In genomic region chr3:57164606-57165573, GRCh38 we compare ENCODE assay signal across 8 cellular contexts. TPM values are rescaled to one million over a fixed set of nuclear protein-coding genes. Genes with fewer than 3 reads are reported as not detected.
DNase-seq lines count a peak whose midpoint lies in the region; ATAC-seq, FAIRE-seq and TF ChIP-seq lines count a peak whose summit lies in the region.

Gene IL17RD (minus strand): TSS chr3:57165353. CDS start chr3:57165286, 67 bp downstream.

- FAIRE-seq in H54 (lab: Jason Lieb, UNC): no peak
- FAIRE-seq in H1 (lab: Jason Lieb, UNC): no peak

- H2BK12ac ChIP-seq in H1 (ENCODE audit: low read depth, low read length) (peak within 1 kb of the TSS; percentile 86), mesenchymal stem cell (ENCODE audit: low read length in 2 of 2) (peak within 1 kb of the TSS in 1 of 2 experiments; percentile 47)

- H3K79me2 ChIP-seq in H1 (ENCODE audit: control insufficient read depth in 1 of 2, insufficient read depth in 2 of 2, low read length in 2 of 2): peaks cover 0 to 23% of the 10 kb centered on the region in 2 experiments; a peak in 2 of 4 replicates

- TF ChIP-seq EP300 in H1 (IDR thresholded peaks at IDR 0.05; ENCODE audit: borderline replicate concordance in 1 of 2, low read depth in 2 of 2, low read length in 2 of 2): 0 out of 3 replicates have a peak, but pooled peaks of 1 of the 2 experiments have one; percentile 22

- H4K91ac ChIP-seq in H1 (replicated peaks; ENCODE audit: insufficient read length, low read length) (peak within 1 kb of the TSS; percentile 87), mesenchymal stem cell (ENCODE audit: low read length) (no peak within 1 kb of the TSS)

- H3K4ac ChIP-seq in H1 (replicated peaks; ENCODE audit: insufficient read length, low read depth, low read length) (peak within 1 kb of the TSS; percentile 71), mesenchymal stem cell (ENCODE audit: low read depth in 1 of 2, low read length in 2 of 2) (no peak within 1 kb of the TSS)

- peak; percentile 32 for ATAC-seq in CD4-positive, alpha-beta T cell (ENCODE audit: poor library complexity)

- peak within 1 kb of the TSS; percentile 30 for H4K5ac ChIP-seq in H1 (ENCODE audit: insufficient read length, low read depth, low read length)

- no peaks in the 10 kb centered on the region for H3K36me3 Mint-ChIP-seq in CD4-positive, alpha-beta T cell (ENCODE audit: low read depth)
- no peaks in the 10 kb centered on the region for H3K36me3 Mint-ChIP-seq in activated CD4-positive, alpha-beta T cell treated with anti-CD3 and anti-CD28 coated beads, Interleukin-2, amount 10 ng/mL, durations not matched to agents 7 days and 5 days (ENCODE audit: low read depth)

- peak within 1 kb of the TSS; percentile 86 for H3K4me3 Mint-ChIP-seq in CD4-positive, alpha-beta T cell
- peak within 1 kb of the TSS; percentile 68 for H3K4me3 Mint-ChIP-seq in activated CD4-positive, alpha-beta T cell treated with anti-CD3 and anti-CD28 coated beads, Interleukin-2, amount 10 ng/mL, durations not matched to agents 7 days and 5 days

- H3K27me3 ChIP-seq in CD4-positive, alpha-beta T cell (ENCODE audit: control insufficient read depth, insufficient read depth, low read length): peaks cover 69% of the 10 kb centered on the region
- peaks cover 6 to 28% (median 23%) of the 10 kb centered on the region in 4 experiments for H3K27me3 ChIP-seq in H1 (replicated peaks in 1 of 4; ENCODE audit: control insufficient read depth in 3 of 4, extremely low read depth in 1 of 4, insufficient read depth in 3 of 4, low read length in 3 of 4)
- H3K27me3 ChIP-seq in mesenchymal stem cell (ENCODE audit: control insufficient read depth in 1 of 2, insufficient read depth in 1 of 2, low read length in 2 of 2): peaks cover 20 to 47% of the 10 kb centered on the region in 2 experiments

- H3K79me1 ChIP-seq in H1 (ENCODE audit: low read depth, low read length): peaks cover 4% of the 10 kb centered on the region; the same call in 1 of the 2 replicates
- no peaks in the 10 kb centered on the region for H3K79me1 ChIP-seq in mesenchymal stem cell (replicated peaks; ENCODE audit: low read length, poor library complexity, severe bottlenecking)

- peak within 1 kb of the TSS; percentile 62 for H2BK120ac ChIP-seq in H1 (replicated peaks; ENCODE audit: low read depth, low read length)
- H2BK120ac ChIP-seq in mesenchymal stem cell (ENCODE audit: low read depth, low read length): no peak within 1 kb of the TSS

- H3K14ac ChIP-seq in H1 (ENCODE audit: insufficient read length) (no peak within 1 kb of the TSS), mesenchymal stem cell (ENCODE audit: low read length in 2 of 2) (peak within 1 kb of the TSS in 1 of 2 experiments; percentile 79)

- H3K23me2 ChIP-seq in H1 (ENCODE audit: low read depth, low read length): peaks cover 12% of the 10 kb centered on the region

- H2BK20ac ChIP-seq in H1 (ENCODE audit: low read length): no peak within 1 kb of the TSS

- whole genome bisulfite sequencing in H1 (ENCODE audit: extremely low coverage in 1 of 2, insufficient coverage in 1 of 2, insufficient read length in 1 of 2, insufficient replicate concordance in 2 of 2, low coverage in 1 of 2, low lambda C conversion rate in 2 of 2, missing lambda C conversion rate in 1 of 2), 2 experiments: 1% methylated on average over 72 of the region's 100 CpGs; no CpG with 5 or more reads in 1 of the 2 experiments
- WGBS in mesenchymal stem cell: under 1% methylated on average over 68 of the region's 100 CpGs

- POLR2A ChIA-PET in CD4-positive, alpha-beta T cell (lab: Charles Lee): no interaction called here
- POLR2A ChIA-PET in activated CD4-positive, alpha-beta T cell treated with anti-CD3 and anti-CD28 coated beads, Interleukin-2, amount 10 ng/mL, durations not matched to agents 7 days and 5 days (lab: Charles Lee): no interaction called here
- POLR2A ChIA-PET in H1 (lab: Charles Lee; ENCODE audit: partially characterized antibody): interaction anchor here (0.8 to 3.2 kb wide), 9 partner anchors 15 to 49 kb away, joined by 3 to 12 read pairs (median 4); no protein-coding TSS in a partner anchor

- H2AK5ac ChIP-seq in H1 (ENCODE audit: low read depth, low read length) (no peak within 1 kb of the TSS), mesenchymal stem cell (ENCODE audit: low read length, severe bottlenecking) (no peak within 1 kb of the TSS)

- CTCF ChIA-PET in CD4-positive, alpha-beta T cell (lab: Charles Lee): no interaction called here
- CTCF ChIA-PET in activated CD4-positive, alpha-beta T cell treated with anti-CD3 and anti-CD28 coated beads, Interleukin-2, amount 10 ng/mL, durations not matched to agents 7 days and 5 days (lab: Charles Lee): interaction anchor here (1.0 to 2.0 kb wide), 2 partner anchors 8 to 264 kb away, joined by 4 read pairs; no protein-coding TSS in a partner anchor
- CTCF ChIA-PET in H1 (lab: Charles Lee; ENCODE audit: partially characterized antibody): interaction anchor here (0.8 to 6.6 kb wide), 7 partner anchors 13 to 66 kb away, joined by 3 to 64 read pairs (median 4); no protein-coding TSS in a partner anchor

- H3K27ac ChIP-seq in CD4-positive, alpha-beta T cell (ENCODE audit: low read depth, low read length): no peak within 1 kb of the TSS
- H3K27ac ChIP-seq in H1 (ENCODE audit: low read depth, low read length) (0 out of 2 replicates have a peak within 1 kb of the TSS, but pooled peaks have one; percentile 24), mesenchymal stem cell (ENCODE audit: low read length, poor library complexity, severe bottlenecking) (no peak within 1 kb of the TSS)

- peak within 1 kb of the TSS; percentile 92 to 99 for H3K4me2 ChIP-seq in H1 (ENCODE audit: insufficient read depth in 1 of 2, low read depth in 2 of 2, low read length in 2 of 2)
- peak within 1 kb of the TSS; percentile 97 for H3K4me2 ChIP-seq in mesenchymal stem cell (ENCODE audit: low read length, poor library complexity, severe bottlenecking)

- H3K27me3 Mint-ChIP-seq in CD4-positive, alpha-beta T cell: peaks cover 86% of the 10 kb centered on the region
- peaks cover 81% of the 10 kb centered on the region for H3K27me3 Mint-ChIP-seq in activated CD4-positive, alpha-beta T cell treated with anti-CD3 and anti-CD28 coated beads, Interleukin-2, amount 10 ng/mL, durations not matched to agents 7 days and 5 days

- H4K20me1 ChIP-seq in H1 (replicated peaks in 1 of 2; ENCODE audit: control insufficient read depth in 1 of 2, insufficient read depth in 2 of 2, low read length in 2 of 2): peaks cover 0 to 10% of the 10 kb centered on the region in 2 experiments

- no peaks in the 10 kb centered on the region for H3K9me3 Mint-ChIP-seq in CD4-positive, alpha-beta T cell
- no peaks in the 10 kb centered on the region for H3K9me3 Mint-ChIP-seq in activated CD4-positive, alpha-beta T cell treated with anti-CD3 and anti-CD28 coated beads, Interleukin-2, amount 10 ng/mL, durations not matched to agents 7 days and 5 days

- H3K36me3 ChIP-seq in H1 (ENCODE audit: control insufficient read depth in 2 of 4, insufficient read depth in 4 of 4, low read length in 3 of 4): no peaks in the 10 kb centered on the region
- H3K36me3 ChIP-seq in mesenchymal stem cell (ENCODE audit: control insufficient read depth in 1 of 2, insufficient read depth in 2 of 2, low read depth in 1 of 2, low read length in 2 of 2): no peaks in the 10 kb centered on the region

- TF ChIP-seq POLR2A in H54 (IDR thresholded peaks at IDR 0.05; ENCODE audit: low read depth, low read length) (no peak), H1 (IDR thresholded peaks at IDR 0.05; ENCODE audit: control extremely low read depth in 1 of 2, low read depth in 2 of 2, low read length in 2 of 2) (no peak)

- intact Hi-C loops in CD4-positive, alpha-beta T cell (cut with DNase I, micrococcal nuclease): no loop called here

- peak within 1 kb of the TSS; percentile 92; the same call in 1 of the 2 replicates for H2BK15ac ChIP-seq in H1 (ENCODE audit: low read length)
- peak within 1 kb of the TSS; percentile 68 for H2BK15ac ChIP-seq in mesenchymal stem cell (ENCODE audit: low read depth, poor library complexity, severe bottlenecking)

- H3K27ac Mint-ChIP-seq in CD4-positive, alpha-beta T cell: no peak within 1 kb of the TSS
- H3K27ac Mint-ChIP-seq in activated CD4-positive, alpha-beta T cell treated with anti-CD3 and anti-CD28 coated beads, Interleukin-2, amount 10 ng/mL, durations not matched to agents 7 days and 5 days: no peak within 1 kb of the TSS

- H2BK5ac ChIP-seq in H1 (ENCODE audit: low read depth, low read length) (peak within 1 kb of the TSS; percentile 76; the same call in 1 of the 2 replicates), mesenchymal stem cell (ENCODE audit: low read depth, low read length, poor library complexity, severe bottlenecking) (no peak within 1 kb of the TSS)

- H3K4me1 ChIP-seq in H1 (replicated peaks in 1 of 4; ENCODE audit: control insufficient read depth in 3 of 4, insufficient read depth in 4 of 4, low read length in 3 of 4) (peaks cover 10 to 42% (median 25%) of the 10 kb centered on the region in 4 experiments), mesenchymal stem cell (ENCODE audit: control insufficient read depth, insufficient read depth, low read depth, low read length) (peaks cover 11% of the 10 kb centered on the region)

- H3K23ac ChIP-seq in H1 (ENCODE audit: insufficient read length): no peak within 1 kb of the TSS
- no peak within 1 kb of the TSS for H3K23ac ChIP-seq in mesenchymal stem cell (ENCODE audit: low read length in 2 of 2)

- no peak for TF ChIP-seq RAD21 in H1 (IDR thresholded peaks at IDR 0.05 in 1 of 2, conservative IDR thresholded peaks at IDR 0.05 in 1 of 2; ENCODE audit: low read depth in 2 of 2, low read length in 2 of 2)

- H3K4me3 ChIP-seq in H1 (ENCODE audit: extremely low read depth in 1 of 4, insufficient read depth in 2 of 4, low read depth in 3 of 4, low read length in 4 of 4): peak within 1 kb of the TSS; percentile 67 to 83 (median 72)
- H3K4me3 ChIP-seq in mesenchymal stem cell (ENCODE audit: insufficient read depth in 1 of 2, low read depth in 1 of 2, low read length in 2 of 2): peak within 1 kb of the TSS; percentile 77 to 83

- no peaks in the 10 kb centered on the region for H3K9me3 ChIP-seq in CD4-positive, alpha-beta T cell (ENCODE audit: control insufficient read depth, low read length)
- H3K9me3 ChIP-seq in H1 (ENCODE audit: insufficient read depth in 2 of 2, low read depth in 1 of 2, low read length in 1 of 2): no peaks in the 10 kb centered on the region
- H3K9me3 ChIP-seq in mesenchymal stem cell (ENCODE audit: control insufficient read depth, low read length): no peaks in the 10 kb centered on the region

- no peak for TF ChIP-seq CTCF in CD4-positive, alpha-beta T cell (IDR thresholded peaks at IDR 0.05)
- TF ChIP-seq CTCF in H1 (IDR thresholded peaks at IDR 0.05; ENCODE audit: control extremely low read depth in 1 of 3, insufficient read depth in 1 of 3, low read depth in 1 of 3, low read length in 3 of 3): no peak

- H3K18ac ChIP-seq in H1 (ENCODE audit: extremely low read depth, low read length) (peak within 1 kb of the TSS; percentile 95), mesenchymal stem cell (ENCODE audit: low read depth in 1 of 2, low read length in 2 of 2) (peak within 1 kb of the TSS in 1 of 2 experiments; percentile 74)

- H2AFZ ChIP-seq in H1 (ENCODE audit: low read length) (peak within 1 kb of the TSS; percentile 36; the same call in 1 of the 2 replicates), mesenchymal stem cell (ENCODE audit: low read depth, low read length) (peak within 1 kb of the TSS; percentile 90)

- H3K56ac ChIP-seq in H1 (replicated peaks; ENCODE audit: insufficient read length, low read depth, low read length): peak within 1 kb of the TSS; percentile 52

- peak within 1 kb of the TSS; percentile 66 for H4K8ac ChIP-seq in H1 (ENCODE audit: extremely low read depth, insufficient read depth, low read length)
- no peak within 1 kb of the TSS for H4K8ac ChIP-seq in mesenchymal stem cell (ENCODE audit: low read length)

- peak in 6 of 10 experiments; percentile 8 to 22 (median 17) for DNase-seq in CD4-positive, alpha-beta T cell
- DNase-seq in H54 (ENCODE audit: insufficient read length, low spot score): peak; percentile 84
- DNase-seq in NCI-H2196 (lab: John Stamatoyannopoulos, UW; ENCODE audit: unreplicated experiment): peak; percentile 65
- peak; percentile 38 for DNase-seq in activated CD4-positive, alpha-beta T cell treated with anti-CD3 and anti-CD28 coated beads, Interleukin-2, amount 10 ng/mL, durations not matched to agents 7 days and 5 days
- DNase-seq in H1 (ENCODE audit: low read depth in 1 of 2, low spot score in 2 of 2): peak; percentile 65 to 92
- DNase-seq in mesenchymal stem cell: peak; percentile 73
- DNase-seq in stimulated activated CD8-positive, alpha-beta memory T cell treated with anti-CD3 and anti-CD28 coated beads, Interleukin-12 subunit alpha, Interleukin-12 subunit beta, amount 100 ng/mL, for 24 hours (ENCODE audit: extremely low read depth): peak; percentile 49
- DNase-seq in SKM-1 (lab: John Stamatoyannopoulos, UW; ENCODE audit: unreplicated experiment): no peak

- H3K9ac ChIP-seq in H1 (replicated peaks in 1 of 4; ENCODE audit: extremely low read depth in 1 of 4, low read depth in 3 of 4, low read length in 3 of 4) (peak within 1 kb of the TSS; percentile 29 to 92 (median 72); a peak in 5 of 7 replicates), mesenchymal stem cell (ENCODE audit: low read length) (peak within 1 kb of the TSS; percentile 68)

- peaks cover 20% of the 10 kb centered on the region for H3K4me1 Mint-ChIP-seq in CD4-positive, alpha-beta T cell (ENCODE audit: low read depth)
- peaks cover 5% of the 10 kb centered on the region for H3K4me1 Mint-ChIP-seq in activated CD4-positive, alpha-beta T cell treated with anti-CD3 and anti-CD28 coated beads, Interleukin-2, amount 10 ng/mL, durations not matched to agents 7 days and 5 days

RNA-seq across cellular contexts. Expression of gene IL17RD, which starts in this region (rescaled TPM):
- total RNA-seq in CD4-positive, alpha-beta T cell: not detected
- total RNA-seq in activated CD4-positive, alpha-beta T cell treated with anti-CD3 and anti-CD28 coated beads, Interleukin-2, amount 10 ng/mL, durations not matched to agents 7 days and 5 days: not detected
- 41.3 and 48.9 TPM in 2 replicates for total RNA-seq in H1 (2021; fragmentation: NEBNext Ultra II Directional; extraction: Animal tissue kit (Norgen Biotek cat#: 25700))
- 10.9 and 15.4 TPM in 2 replicates for polyA plus RNA-seq in H1 (2011; rRNA removed)
- 10.1 TPM for polyA plus RNA-seq in H1 (2011; cell fraction: cytosol; rRNA removed)
- polyA plus RNA-seq in H1 (2011; cell fraction: nucleus; rRNA removed): 28.2 TPM
- polyA plus RNA-seq in H1 (2012, experiment 1 of 2): 9.5 to 14.9 TPM (median 12.6 TPM) in 4 replicates
- polyA plus RNA-seq in H1 (2012, experiment 2 of 2): 2.0 TPM
- 50.8 TPM for polyA plus RNA-seq in H1 (2013, experiment 1 of 2)
- polyA plus RNA-seq in H1 (2013, experiment 2 of 2): 58.0 TPM
- 39.3 and 40.6 TPM in 2 replicates for polyA minus RNA-seq in H1 (2011; rRNA and poly(A)+ RNA removed)
- polyA minus RNA-seq in H1 (2011; cell fraction: cytosol; rRNA and poly(A)+ RNA removed): 19.2 TPM
- polyA minus RNA-seq in H1 (2011; cell fraction: nucleus; rRNA and poly(A)+ RNA removed): 33.9 TPM
- 0.65 TPM for polyA plus RNA-seq in mesenchymal stem cell (2013, experiment 1 of 2)
- polyA plus RNA-seq in mesenchymal stem cell (2013, experiment 2 of 2): 0.58 TPM

Comparison
In these comparisons a context has a peak if more than half of its experiments do, and no peak if none do; other contexts are left out.
1. RNA of gene IL17RD (total RNA-seq): 41.3 to 48.9 TPM in H1; not detected in CD4-positive, alpha-beta T cell and not detected in activated CD4-positive, alpha-beta T cell treated with anti-CD3 and anti-CD28 coated beads, Interleukin-2, amount 10 ng/mL, durations not matched to agents 7 days and 5 days; every median in the first group is over 10 times any median in the second.
2. Peak in DNase-seq and ATAC-seq in CD4-positive, alpha-beta T cell; RNA of the gene not detected or under 1 TPM.
3. Peak in DNase-seq in activated CD4-positive, alpha-beta T cell treated with anti-CD3 and anti-CD28 coated beads, Interleukin-2, amount 10 ng/mL, durations not matched to agents 7 days and 5 days; RNA of the gene not detected or under 1 TPM.